Comparison of ENCODE assay signal across 16 cellular contexts in the genomic region with DNA sequence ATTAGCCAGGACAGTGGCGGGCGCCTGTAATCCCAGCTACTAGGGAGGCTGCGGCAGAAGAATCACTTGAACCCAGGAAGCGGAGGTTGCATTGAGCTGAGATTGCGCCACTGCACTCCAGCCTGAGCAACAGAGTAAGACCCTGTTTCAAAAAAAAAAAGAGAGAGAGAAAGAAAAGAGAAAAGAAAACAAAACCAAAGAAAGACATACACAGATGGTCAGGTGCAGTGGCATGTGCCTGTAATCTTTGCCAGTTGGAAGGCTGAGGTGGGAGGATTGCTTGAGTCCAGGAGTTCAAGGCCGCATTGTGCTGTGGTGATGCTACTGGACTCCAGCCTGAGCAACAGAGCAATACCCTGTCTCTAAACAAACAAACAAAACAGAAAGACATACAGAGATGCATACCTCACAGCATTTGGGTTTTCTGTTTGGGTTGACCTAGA. TPM values are rescaled to one million over a fixed set of nuclear protein-coding genes. Genes with fewer than 3 reads are reported as not detected.
DNase-seq lines count a peak whose midpoint lies in the region; ATAC-seq and TF ChIP-seq lines count a peak whose summit lies in the region.
"Had no signal": no experiment of that assay in that cellular context is flagged by ENCODE, and none has a peak within 500 bp of the region (broad histone marks: within the 10 kb centered on the region; RNA-seq: fewer than 3 reads in every experiment).

No MANE protein-coding gene starts in this region.

- H3K27ac Mint-ChIP-seq in GM23338 = no peak overlapping the region
- peak overlapping the region; percentile 18 for H3K27ac Mint-ChIP-seq in stimulated activated effector memory CD8-positive, alpha-beta T cell treated with anti-CD3 and anti-CD28 coated beads, Interleukin-12 subunit alpha, Interleukin-12 subunit beta, amount 100 ng/mL, for 72 hours
- no peak overlapping the region for H3K27ac Mint-ChIP-seq in activated T-cell treated with anti-CD3 and anti-CD28 coated beads, Interleukin-2, amount 50 U/mL, for 72 hours
- H3K27ac Mint-ChIP-seq in T-cell = no peak overlapping the region
- H3K27ac Mint-ChIP-seq: CD14-positive monocyte; CD4-positive, alpha-beta memory T cell had no signal

- TF ChIP-seq CTCF in GM23338 (conservative IDR thresholded peaks at IDR 0.05; ENCODE audit: low read depth in 2 of 2) (no peak), adrenal gland (IDR thresholded peaks at IDR 0.05) (no peak), right lobe of liver (IDR thresholded peaks at IDR 0.05) (no peak)

- no peaks in the 10 kb centered on the region for H3F3A ChIP-seq in GM23338 (replicated peaks; ENCODE audit: low read depth)

- H3K4me3 ChIP-seq in GM23338 (no peak overlapping the region), adrenal gland (no peak overlapping the region), right lobe of liver (peak overlapping the region in 1 of 3 donors; percentile 12)
- H3K4me3 ChIP-seq: BLaER1, HAP-1 had no signal

- H3K4me3 Mint-ChIP-seq in GM23338 = no peak overlapping the region
- no peak overlapping the region for H3K4me3 Mint-ChIP-seq in stimulated activated effector memory CD8-positive, alpha-beta T cell treated with anti-CD3 and anti-CD28 coated beads, Interleukin-12 subunit alpha, Interleukin-12 subunit beta, amount 100 ng/mL, for 72 hours
- no peak overlapping the region for H3K4me3 Mint-ChIP-seq in activated T-cell treated with anti-CD3 and anti-CD28 coated beads, Interleukin-2, amount 50 U/mL, for 72 hours
- H3K4me3 Mint-ChIP-seq in T-cell = no peak overlapping the region
- H3K4me3 Mint-ChIP-seq: CD14-positive monocyte; CD4-positive, alpha-beta memory T cell had no signal

- H3K9me3 Mint-ChIP-seq in GM23338 = no peaks in the 10 kb centered on the region; the same call in 1 of the 3 replicates
- no peaks in the 10 kb centered on the region for H3K9me3 Mint-ChIP-seq in stimulated activated effector memory CD8-positive, alpha-beta T cell treated with anti-CD3 and anti-CD28 coated beads, Interleukin-12 subunit alpha, Interleukin-12 subunit beta, amount 100 ng/mL, for 72 hours
- no peaks in the 10 kb centered on the region for H3K9me3 Mint-ChIP-seq in activated T-cell treated with anti-CD3 and anti-CD28 coated beads, Interleukin-2, amount 50 U/mL, for 72 hours
- H3K9me3 Mint-ChIP-seq in T-cell = no peaks in the 10 kb centered on the region

- H2AFZ ChIP-seq in GM23338 = peak overlapping the region; percentile 59; the same call in 1 of the 2 replicates

- H3K27me3 Mint-ChIP-seq in GM23338 (ENCODE audit: insufficient read depth, low read depth, poor library complexity) = no peaks in the 10 kb centered on the region
- H3K27me3 Mint-ChIP-seq in activated T-cell treated with anti-CD3 and anti-CD28 coated beads, Interleukin-2, amount 50 U/mL, for 72 hours (ENCODE audit: low read depth) = no peaks in the 10 kb centered on the region
- H3K27me3 Mint-ChIP-seq in T-cell = peaks cover 0 to 4% of the 10 kb centered on the region in 2 donors

- H3K36me3 ChIP-seq in GM23338 (ENCODE audit: insufficient read depth) (no peaks in the 10 kb centered on the region), adrenal gland (replicated peaks in 1 of 2) (no peaks in the 10 kb centered on the region), right lobe of liver (no peaks in the 10 kb centered on the region)
- H3K36me3 ChIP-seq: HAP-1 had no signal

- H3K4me1 Mint-ChIP-seq in GM23338 (peaks cover 9% of the 10 kb centered on the region; the same call in 2 of the 3 replicates), T-cell (no peaks in the 10 kb centered on the region)
- H3K4me1 Mint-ChIP-seq in stimulated activated effector memory CD8-positive, alpha-beta T cell treated with anti-CD3 and anti-CD28 coated beads, Interleukin-12 subunit alpha, Interleukin-12 subunit beta, amount 100 ng/mL, for 72 hours = no peaks in the 10 kb centered on the region
- no peaks in the 10 kb centered on the region for H3K4me1 Mint-ChIP-seq in activated T-cell treated with anti-CD3 and anti-CD28 coated beads, Interleukin-2, amount 50 U/mL, for 72 hours (ENCODE audit: low read depth)
- H3K4me1 Mint-ChIP-seq: CD14-positive monocyte; CD4-positive, alpha-beta memory T cell had no signal

- H3K36me3 Mint-ChIP-seq in GM23338 (ENCODE audit: low read depth) = peaks cover 2% of the 10 kb centered on the region; the same call in 1 of the 3 replicates
- no peaks in the 10 kb centered on the region for H3K36me3 Mint-ChIP-seq in stimulated activated effector memory CD8-positive, alpha-beta T cell treated with anti-CD3 and anti-CD28 coated beads, Interleukin-12 subunit alpha, Interleukin-12 subunit beta, amount 100 ng/mL, for 72 hours
- no peaks in the 10 kb centered on the region for H3K36me3 Mint-ChIP-seq in activated T-cell treated with anti-CD3 and anti-CD28 coated beads, Interleukin-2, amount 50 U/mL, for 72 hours (ENCODE audit: insufficient read depth in 2 of 2)
- H3K36me3 Mint-ChIP-seq in T-cell = no peaks in the 10 kb centered on the region
- H3K36me3 Mint-ChIP-seq: CD4-positive, alpha-beta memory T cell had no signal

- no peak overlapping the region for H3K27ac ChIP-seq in GM23338 (ENCODE audit: low read depth)
- no peak overlapping the region for H3K27ac ChIP-seq in adrenal gland
- H3K27ac ChIP-seq in right lobe of liver = peak overlapping the region in 2 of 3 donors; percentile 82 to 85
- H3K27ac ChIP-seq: BLaER1 had no signal

- no peaks in the 10 kb centered on the region for H4K20me1 ChIP-seq in GM23338 (replicated peaks; ENCODE audit: insufficient read depth)
- H4K20me1 ChIP-seq: BLaER1 had no signal

- no peak for ATAC-seq in GM23338
- peak; percentile 89 to 96 (median 94) for ATAC-seq in right lobe of liver
- no peak for ATAC-seq in stimulated activated effector memory CD8-positive, alpha-beta T cell treated with anti-CD3 and anti-CD28 coated beads, Interleukin-12 subunit alpha, Interleukin-12 subunit beta, amount 100 ng/mL, for 72 hours
- ATAC-seq in activated T-cell treated with anti-CD3 and anti-CD28 coated beads, Interleukin-2, amount 50 U/mL, for 72 hours (replicated peaks in 1 of 2) = no peak
- ATAC-seq in T-cell (replicated peaks in 1 of 4) = no peak

- H3K4me2 ChIP-seq in GM23338 = no peak overlapping the region
- H3K4me2 ChIP-seq: BLaER1 had no signal

- H3K27me3 ChIP-seq in GM23338 (ENCODE audit: insufficient read depth) (no peaks in the 10 kb centered on the region), adrenal gland (no peaks in the 10 kb centered on the region), right lobe of liver (no peaks in the 10 kb centered on the region)
- H3K27me3 ChIP-seq: BLaER1 had no signal

- POLR2A ChIA-PET in T-cell (lab: Charles Lee) = no interaction called here

- no peak for TF ChIP-seq POLR2A in adrenal gland (IDR thresholded peaks at IDR 0.05)
- no peak for TF ChIP-seq POLR2A in right lobe of liver (IDR thresholded peaks at IDR 0.05)

- no peaks in the 10 kb centered on the region for H3K79me2 ChIP-seq in GM23338 (replicated peaks; ENCODE audit: insufficient read depth)

- 93 to 97% (median 95%) methylated on average over 6 of the region's 6 CpGs for WGBS in adrenal gland, 4 donors
- 46% methylated on average over 5 of the region's 6 CpGs for WGBS in right lobe of liver (ENCODE audit: insufficient coverage, low coverage, low lambda C conversion rate, missing lambda C conversion rate)

- intact Hi-C loops in adrenal gland (cut with DNase I) = no loop called here
- intact Hi-C loops in right lobe of liver (cut with DNase I) = no loop called here

- DNase-seq in GM23338 (ENCODE audit: low spot score) = no peak
- peak in 5 of 7 donors; percentile 30 to 61 (median 58) for DNase-seq in adrenal gland
- peak; percentile 57 to 87 (median 85) for DNase-seq in right lobe of liver
- no peak for DNase-seq in stimulated activated effector memory CD8-positive, alpha-beta T cell treated with anti-CD3 and anti-CD28 coated beads, Interleukin-12 subunit alpha, Interleukin-12 subunit beta, amount 100 ng/mL, for 72 hours (ENCODE audit: low spot score in 2 of 2)
- DNase-seq in activated T-cell treated with anti-CD3 and anti-CD28 coated beads, Interleukin-2, amount 50 U/mL, for 72 hours = no peak
- DNase-seq in iPS-NIHi11 (ENCODE audit: low spot score) = no peak
- no peak for DNase-seq in NCI-H1105 treated with DMSO at 0.1 percent for 48 hours (lab: John Stamatoyannopoulos, UW)
- no peak for DNase-seq in T-cell
- DNase-seq: 8988T; CD4-positive, alpha-beta memory T cell; DMS153; DMS79; GDM1 had no signal

- H3K9me2 ChIP-seq in GM23338 (ENCODE audit: insufficient read depth) = peaks cover 9% of the 10 kb centered on the region

- CTCF ChIA-PET in T-cell (lab: Charles Lee) = no interaction called here

- H3K9me3 ChIP-seq in adrenal gland (replicated peaks in 1 of 3) = no peaks in the 10 kb centered on the region
- no peaks in the 10 kb centered on the region for H3K9me3 ChIP-seq in right lobe of liver
- H3K9me3 ChIP-seq: HAP-1 had no signal

- H3K4me1 ChIP-seq in GM23338 (ENCODE audit: insufficient read depth) (no peaks in the 10 kb centered on the region), adrenal gland (replicated peaks in 1 of 2) (peaks cover 2 to 6% of the 10 kb centered on the region in 2 donors), right lobe of liver (peaks cover 0 to 20% (median 6%) of the 10 kb centered on the region in 4 donors)
- H3K4me1 ChIP-seq: HAP-1 had no signal

TF ChIP-seq in GM23338, 12 proteins besides CTCF, POLR2A, EP300 and RAD21 (continues in another document):
- TF ChIP-seq JUNB (IDR thresholded peaks at IDR 0.05; ENCODE audit: unreplicated experiment) = no peak

RNA-seq across cellular contexts. Expression of gene PSAT1, which starts 10.0 kb away (rescaled TPM):
- total RNA-seq in GM23338 (2014; rRNA removed; shearing (Covaris generic)) = 486 and 511 TPM in 2 replicates
- polyA plus RNA-seq in GM23338 (2016; fragmentation: Nextera tagmentation; extraction: Ambion mirVana) (386 and 414 TPM in 2 replicates), adrenal gland (10 to 100 TPM; 31.7 to 47.2 (median 45.9) TPM)
- total RNA-seq in adrenal gland (100 to 1,000 TPM in 5 of 8 donors, 10 to 100 TPM in 3; 20.5 to 168 (median 102) TPM), right lobe of liver (100 to 1,000 TPM in 2 of 6 experiments, 10 to 100 TPM in 4; 34.2 to 117 (median 89.3) TPM), T-cell (10 to 100 TPM in 3 of 5 donors, 1 to 10 TPM in 2; 2.0 to 37.3 (median 24.9) TPM)
- total RNA-seq in activated T-cell treated with anti-CD3 and anti-CD28 coated beads, Interleukin-2, amount 50 U/mL, for 72 hours = 100 to 1,000 TPM; 206 to 242 TPM

RNA-seq across cellular contexts. Expression of gene CEP78, which starts 51.1 kb away (rescaled TPM):
- total RNA-seq in GM23338 (2014; rRNA removed; shearing (Covaris generic)) = 46.6 and 48.3 TPM in 2 replicates
- 18.7 and 19.9 TPM in 2 replicates for polyA plus RNA-seq in GM23338 (2016; fragmentation: Nextera tagmentation; extraction: Ambion mirVana)
- total RNA-seq in adrenal gland = 10 to 100 TPM in 5 of 8 donors, 1 to 10 TPM in 3; 8.4 to 18.5 (median 11.1) TPM
- polyA plus RNA-seq in adrenal gland = 1 to 10 TPM; 5.5 to 9.0 (median 6.5) TPM
- 10 to 100 TPM in 1 of 6 experiments, 1 to 10 TPM in 5; 5.5 to 10.4 (median 8.7) TPM for total RNA-seq in right lobe of liver
- total RNA-seq in activated T-cell treated with anti-CD3 and anti-CD28 coated beads, Interleukin-2, amount 50 U/mL, for 72 hours = 10 to 100 TPM; 42.3 to 43.6 TPM
- total RNA-seq in T-cell = 10 to 100 TPM; 23.2 to 37.4 (median 29.5) TPM

Comparison
In these comparisons a context has a peak if more than half of its experiments do, and no peak if none do; other contexts are left out.
1. ATAC-seq: peak in right lobe of liver (4 of 4); none in GM23338 (single experiment), stimulated activated effector memory CD8-positive, alpha-beta T cell treated with anti-CD3 and anti-CD28 coated beads, Interleukin-12 subunit alpha, Interleukin-12 subunit beta, amount 100 ng/mL, for 72 hours (single experiment), activated T-cell treated with anti-CD3 and anti-CD28 coated beads, Interleukin-2, amount 50 U/mL, for 72 hours (0 of 2) and T-cell (0 of 4).
2. DNase-seq: peak in adrenal gland (5 of 7) and right lobe of liver (3 of 3); none in GM23338 (single experiment), stimulated activated effector memory CD8-positive, alpha-beta T cell treated with anti-CD3 and anti-CD28 coated beads, Interleukin-12 subunit alpha, Interleukin-12 subunit beta, amount 100 ng/mL, for 72 hours (0 of 2), activated T-cell treated with anti-CD3 and anti-CD28 coated beads, Interleukin-2, amount 50 U/mL, for 72 hours (0 of 2), iPS-NIHi11 (single experiment), NCI-H1105 treated with DMSO at 0.1 percent for 48 hours (single experiment) and T-cell (0 of 34).
3. H3K27ac ChIP-seq: peak in right lobe of liver (2 of 3); none in GM23338 (single experiment) and adrenal gland (0 of 5).